ENCODE assay signal across 8 cellular contexts in genomic region chr13:80337706-80338105, GRCh38. TPM values are rescaled to one million over a fixed set of nuclear protein-coding genes. Genes with fewer than 3 reads are reported as not detected.
DNase-seq lines count a peak whose midpoint lies in the region; ATAC-seq and TF ChIP-seq lines count a peak whose summit lies in the region.

No MANE protein-coding gene starts in this region.

- peak overlapping the region; percentile 92 for H3K27ac Mint-ChIP-seq in WTC11

- no peak overlapping the region for H3K4me3 Mint-ChIP-seq in WTC11

- no peaks in the 10 kb centered on the region for H3K27me3 ChIP-seq in prostate gland (replicated peaks; ENCODE audit: insufficient read depth)

- intact Hi-C loops in prostate gland (cut with DNase I) = no loop called here

- no peaks in the 10 kb centered on the region for H3K4me1 ChIP-seq in prostate gland (replicated peaks)

- POLR2A ChIA-PET in WTC11 (lab: Charles Lee) = interaction anchor here (1.3 kb wide), 1 partner anchor 40 kb away, joined by 3 read pairs; no protein-coding TSS in a partner anchor

- no peaks in the 10 kb centered on the region for H3K9me3 Mint-ChIP-seq in WTC11

- no peaks in the 10 kb centered on the region for H3K9me3 ChIP-seq in prostate gland

- peak overlapping the region; percentile 94 to 96 for H3K27ac ChIP-seq in prostate gland

- no peaks in the 10 kb centered on the region for H3K36me3 ChIP-seq in prostate gland

- CTCF ChIA-PET in WTC11 (lab: Charles Lee) = interaction anchor here (0.6 to 1.1 kb wide), 2 partner anchors 40 to 41 kb away, joined by 3 read pairs; no protein-coding TSS in a partner anchor

- no peak for TF ChIP-seq POLR2A in prostate gland (IDR thresholded peaks at IDR 0.05)

- 25% methylated on average over 6 of the region's 6 CpGs for WGBS in prostate gland

- TF ChIP-seq CTCF in WTC11 (IDR thresholded peaks at IDR 0.05) (no peak), fibroblast of villous mesenchyme (IDR thresholded peaks at IDR 0.05; ENCODE audit: insufficient read depth, low read depth, low read length) (no peak), prostate gland (IDR thresholded peaks at IDR 0.05) (no peak)

- H3K4me3 ChIP-seq in fibroblast of villous mesenchyme (ENCODE audit: low read depth, low read length) (peak overlapping the region; percentile 88), prostate gland (peak overlapping the region; percentile 81 to 88)

- no peak for ATAC-seq in WTC11
- no peak for ATAC-seq in GM21447 (IDR thresholded peaks at IDR 0.05; ENCODE audit: unreplicated experiment)

- H3K27me3 Mint-ChIP-seq in WTC11 (ENCODE audit: low read depth) = no peaks in the 10 kb centered on the region

- peaks cover 45% of the 10 kb centered on the region for H3K36me3 Mint-ChIP-seq in WTC11

- peaks cover 42% of the 10 kb centered on the region for H3K4me1 Mint-ChIP-seq in WTC11

- DNase-seq in CD1c-positive myeloid dendritic cell (ENCODE audit: extremely low spot score) (peak; percentile 31), WTC11 (ENCODE audit: low spot score) (no peak), fibroblast of villous mesenchyme (ENCODE audit: low read depth) (peak; percentile 44), prostate gland (ENCODE audit: low spot score) (no peak), HuH-7.5 (ENCODE audit: low spot score) (no peak), NCI-H1417 treated with DMSO at 0.1 percent for 48 hours (lab: John Stamatoyannopoulos, UW) (no peak), T1000 (lab: John Stamatoyannopoulos, UW) (no peak)

TF ChIP-seq in WTC11, 78 proteins besides CTCF, POLR2A, EP300 and RAD21:
- TF ChIP-seq, protein P1, sequence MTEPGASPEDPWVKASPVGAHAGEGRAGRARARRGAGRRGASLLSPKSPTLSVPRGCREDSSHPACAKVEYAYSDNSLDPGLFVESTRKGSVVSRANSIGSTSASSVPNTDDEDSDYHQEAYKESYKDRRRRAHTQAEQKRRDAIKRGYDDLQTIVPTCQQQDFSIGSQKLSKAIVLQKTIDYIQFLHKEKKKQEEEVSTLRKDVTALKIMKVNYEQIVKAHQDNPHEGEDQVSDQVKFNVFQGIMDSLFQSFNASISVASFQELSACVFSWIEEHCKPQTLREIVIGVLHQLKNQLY (CRISPR knock-in tag; IDR thresholded peaks at IDR 0.05) = no peak
- no peak for TF ChIP-seq ZNF263 (CRISPR knock-in tag; IDR thresholded peaks at IDR 0.05; ENCODE audit: low read depth)
- TF ChIP-seq GRHL2 (CRISPR knock-in tag; IDR thresholded peaks at IDR 0.05; ENCODE audit: insufficient replicate concordance, severe bottlenecking) = no peak
- TF ChIP-seq, protein P2, sequence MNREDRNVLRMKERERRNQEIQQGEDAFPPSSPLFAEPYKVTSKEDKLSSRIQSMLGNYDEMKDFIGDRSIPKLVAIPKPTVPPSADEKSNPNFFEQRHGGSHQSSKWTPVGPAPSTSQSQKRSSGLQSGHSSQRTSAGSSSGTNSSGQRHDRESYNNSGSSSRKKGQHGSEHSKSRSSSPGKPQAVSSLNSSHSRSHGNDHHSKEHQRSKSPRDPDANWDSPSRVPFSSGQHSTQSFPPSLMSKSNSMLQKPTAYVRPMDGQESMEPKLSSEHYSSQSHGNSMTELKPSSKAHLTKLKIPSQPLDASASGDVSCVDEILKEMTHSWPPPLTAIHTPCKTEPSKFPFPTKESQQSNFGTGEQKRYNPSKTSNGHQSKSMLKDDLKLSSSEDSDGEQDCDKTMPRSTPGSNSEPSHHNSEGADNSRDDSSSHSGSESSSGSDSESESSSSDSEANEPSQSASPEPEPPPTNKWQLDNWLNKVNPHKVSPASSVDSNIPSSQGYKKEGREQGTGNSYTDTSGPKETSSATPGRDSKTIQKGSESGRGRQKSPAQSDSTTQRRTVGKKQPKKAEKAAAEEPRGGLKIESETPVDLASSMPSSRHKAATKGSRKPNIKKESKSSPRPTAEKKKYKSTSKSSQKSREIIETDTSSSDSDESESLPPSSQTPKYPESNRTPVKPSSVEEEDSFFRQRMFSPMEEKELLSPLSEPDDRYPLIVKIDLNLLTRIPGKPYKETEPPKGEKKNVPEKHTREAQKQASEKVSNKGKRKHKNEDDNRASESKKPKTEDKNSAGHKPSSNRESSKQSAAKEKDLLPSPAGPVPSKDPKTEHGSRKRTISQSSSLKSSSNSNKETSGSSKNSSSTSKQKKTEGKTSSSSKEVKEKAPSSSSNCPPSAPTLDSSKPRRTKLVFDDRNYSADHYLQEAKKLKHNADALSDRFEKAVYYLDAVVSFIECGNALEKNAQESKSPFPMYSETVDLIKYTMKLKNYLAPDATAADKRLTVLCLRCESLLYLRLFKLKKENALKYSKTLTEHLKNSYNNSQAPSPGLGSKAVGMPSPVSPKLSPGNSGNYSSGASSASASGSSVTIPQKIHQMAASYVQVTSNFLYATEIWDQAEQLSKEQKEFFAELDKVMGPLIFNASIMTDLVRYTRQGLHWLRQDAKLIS (CRISPR knock-in tag; IDR thresholded peaks at IDR 0.05; ENCODE audit: borderline replicate concordance) = no peak
- no peak for TF ChIP-seq NR1H2 (CRISPR knock-in tag; IDR thresholded peaks at IDR 0.05)
- no peak for TF ChIP-seq FOXP4 (CRISPR knock-in tag; IDR thresholded peaks at IDR 0.05)
- TF ChIP-seq ZNF232 (CRISPR knock-in tag; IDR thresholded peaks at IDR 0.05) = no peak
- TF ChIP-seq, protein P3, sequence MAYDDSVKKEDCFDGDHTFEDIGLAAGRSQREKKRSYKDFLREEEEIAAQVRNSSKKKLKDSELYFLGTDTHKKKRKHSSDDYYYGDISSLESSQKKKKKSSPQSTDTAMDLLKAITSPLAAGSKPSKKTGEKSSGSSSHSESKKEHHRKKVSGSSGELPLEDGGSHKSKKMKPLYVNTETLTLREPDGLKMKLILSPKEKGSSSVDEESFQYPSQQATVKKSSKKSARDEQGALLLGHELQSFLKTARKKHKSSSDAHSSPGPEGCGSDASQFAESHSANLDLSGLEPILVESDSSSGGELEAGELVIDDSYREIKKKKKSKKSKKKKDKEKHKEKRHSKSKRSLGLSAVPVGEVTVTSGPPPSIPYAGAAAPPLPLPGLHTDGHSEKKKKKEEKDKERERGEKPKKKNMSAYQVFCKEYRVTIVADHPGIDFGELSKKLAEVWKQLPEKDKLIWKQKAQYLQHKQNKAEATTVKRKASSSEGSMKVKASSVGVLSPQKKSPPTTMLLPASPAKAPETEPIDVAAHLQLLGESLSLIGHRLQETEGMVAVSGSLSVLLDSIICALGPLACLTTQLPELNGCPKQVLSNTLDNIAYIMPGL (CRISPR knock-in tag; IDR thresholded peaks at IDR 0.05) = no peak
- no peak for TF ChIP-seq ZNF671 (CRISPR knock-in tag; IDR thresholded peaks at IDR 0.05)
- TF ChIP-seq IRF1 (CRISPR knock-in tag; IDR thresholded peaks at IDR 0.05) = no peak
- no peak for TF ChIP-seq ZNF121 (CRISPR knock-in tag; IDR thresholded peaks at IDR 0.05)
- TF ChIP-seq, protein P4, sequence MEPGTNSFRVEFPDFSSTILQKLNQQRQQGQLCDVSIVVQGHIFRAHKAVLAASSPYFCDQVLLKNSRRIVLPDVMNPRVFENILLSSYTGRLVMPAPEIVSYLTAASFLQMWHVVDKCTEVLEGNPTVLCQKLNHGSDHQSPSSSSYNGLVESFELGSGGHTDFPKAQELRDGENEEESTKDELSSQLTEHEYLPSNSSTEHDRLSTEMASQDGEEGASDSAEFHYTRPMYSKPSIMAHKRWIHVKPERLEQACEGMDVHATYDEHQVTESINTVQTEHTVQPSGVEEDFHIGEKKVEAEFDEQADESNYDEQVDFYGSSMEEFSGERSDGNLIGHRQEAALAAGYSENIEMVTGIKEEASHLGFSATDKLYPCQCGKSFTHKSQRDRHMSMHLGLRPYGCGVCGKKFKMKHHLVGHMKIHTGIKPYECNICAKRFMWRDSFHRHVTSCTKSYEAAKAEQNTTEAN (CRISPR knock-in tag; IDR thresholded peaks at IDR 0.05) = no peak
- no peak for TF ChIP-seq ZNF425 (CRISPR knock-in tag; conservative IDR thresholded peaks at IDR 0.05)

RNA-seq across cellular contexts. Expression of gene SPRY2, which starts 3.2 kb away (rescaled TPM):
- total RNA-seq in WTC11 (2021) (44.3 to 63.2 TPM (median 47.4 TPM) in 3 replicates), fibroblast of villous mesenchyme (15.8 and 16.0 TPM in 2 replicates), prostate gland (10 to 100 TPM; 21.5 to 31.3 TPM)

Comparison
In these comparisons a context has a peak if more than half of its experiments do, and no peak if none do; other contexts are left out.
1. DNase-seq: peak in CD1c-positive myeloid dendritic cell (single experiment) and fibroblast of villous mesenchyme (single experiment); none in WTC11 (single experiment), prostate gland (single experiment), HuH-7.5 (single experiment), NCI-H1417 treated with DMSO at 0.1 percent for 48 hours (single experiment) and T1000 (single experiment).